In the genomic region with DNA sequence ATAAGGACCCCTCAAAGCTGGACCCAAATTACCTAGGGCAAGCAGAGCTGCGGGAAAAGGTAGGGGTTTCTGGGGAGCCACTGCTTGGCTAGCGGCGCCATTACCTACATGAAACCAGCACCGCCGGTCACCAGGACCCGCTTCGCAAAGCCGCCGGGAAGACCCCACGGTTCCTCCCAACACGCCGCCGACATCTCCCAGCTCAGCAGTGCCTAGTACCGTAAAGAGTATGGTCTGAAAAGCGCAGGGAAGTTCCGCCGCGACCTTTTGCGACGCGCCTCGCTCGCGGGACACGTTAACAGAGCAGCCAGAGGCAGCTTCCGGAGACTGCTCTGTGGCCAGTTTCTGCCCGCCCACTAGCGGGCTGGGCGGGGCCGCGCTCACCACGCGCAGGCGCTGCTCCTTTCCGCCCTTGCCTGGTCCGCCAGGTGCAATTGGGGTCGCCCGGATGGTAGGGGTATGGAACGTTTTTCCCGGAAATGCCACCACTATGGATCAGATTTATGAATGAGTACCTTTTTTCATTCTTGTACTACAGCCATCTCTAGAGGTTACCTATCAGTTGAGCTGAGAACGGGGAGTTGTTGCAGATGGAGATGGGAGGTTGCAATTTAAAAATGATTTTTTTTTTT, we compare ENCODE assay signal across 8 cellular contexts. TPM values are rescaled to one million over a fixed set of nuclear protein-coding genes. Genes with fewer than 3 reads are reported as not detected.
A peak's percentile ranks its signal among the peaks of the same experiment; 100 is the strongest.
DNase-seq lines count a peak whose midpoint lies in the region; ATAC-seq and TF ChIP-seq lines count a peak whose summit lies in the region.

A gene with protein sequence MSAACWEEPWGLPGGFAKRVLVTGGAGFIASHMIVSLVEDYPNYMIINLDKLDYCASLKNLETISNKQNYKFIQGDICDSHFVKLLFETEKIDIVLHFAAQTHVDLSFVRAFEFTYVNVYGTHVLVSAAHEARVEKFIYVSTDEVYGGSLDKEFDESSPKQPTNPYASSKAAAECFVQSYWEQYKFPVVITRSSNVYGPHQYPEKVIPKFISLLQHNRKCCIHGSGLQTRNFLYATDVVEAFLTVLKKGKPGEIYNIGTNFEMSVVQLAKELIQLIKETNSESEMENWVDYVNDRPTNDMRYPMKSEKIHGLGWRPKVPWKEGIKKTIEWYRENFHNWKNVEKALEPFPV (minus strand): TSS at position 210 of the 632 bp plus-strand sequence. CDS start 16 bp downstream, at position 194.

- peaks cover 20% of the 10 kb centered on the region for H3K36me3 Mint-ChIP-seq in activated CD4-positive, alpha-beta T cell treated with anti-CD3 and anti-CD28 coated beads, Interleukin-2, amount 10 ng/mL, durations not matched to agents 7 days and 5 days (ENCODE audit: low read depth)

- DNase-seq in NCI-H748 (lab: John Stamatoyannopoulos, UW; ENCODE audit: unreplicated experiment) (peak; percentile 93), cortex of kidney (lab: John Stamatoyannopoulos, UW) (peak; percentile 6), left kidney (ENCODE audit: low read depth, low spot score) (peak; percentile 98)
- peak; percentile 91 for DNase-seq in activated CD4-positive, alpha-beta T cell treated with anti-CD3 and anti-CD28 coated beads, Interleukin-2, amount 10 ng/mL, durations not matched to agents 7 days and 5 days
- peak; percentile 90 for DNase-seq in stimulated activated CD4-positive, alpha-beta T cell treated with anti-CD3 and anti-CD28 coated beads, Interleukin-1b, Interleukin-23, amount 100 ng/mL, for 48 hours

- H3K4me3 Mint-ChIP-seq in activated CD4-positive, alpha-beta T cell treated with anti-CD3 and anti-CD28 coated beads, Interleukin-2, amount 10 ng/mL, durations not matched to agents 7 days and 5 days, result peak within 1 kb of the TSS; percentile 83

- ATAC-seq in GM19372 (IDR thresholded peaks at IDR 0.05; ENCODE audit: low read depth, unreplicated experiment) (peak; percentile 96), HG03521 (IDR thresholded peaks at IDR 0.05; ENCODE audit: unreplicated experiment) (peak; percentile 97)

- peak within 1 kb of the TSS; percentile 73 for H3K27ac ChIP-seq in C4-2B

- no peak for TF ChIP-seq CTCF in C4-2B (conservative IDR thresholded peaks at IDR 0.05)

- POLR2A ChIA-PET in activated CD4-positive, alpha-beta T cell treated with anti-CD3 and anti-CD28 coated beads, Interleukin-2, amount 10 ng/mL, durations not matched to agents 7 days and 5 days (lab: Charles Lee), result interaction anchor here (1.0 to 1.4 kb wide), 2 partner anchors 26 to 47 kb away, joined by 3 to 4 read pairs; no protein-coding TSS in a partner anchor

- H3K9me3 Mint-ChIP-seq in activated CD4-positive, alpha-beta T cell treated with anti-CD3 and anti-CD28 coated beads, Interleukin-2, amount 10 ng/mL, durations not matched to agents 7 days and 5 days, result peaks cover 6% of the 10 kb centered on the region

- CTCF ChIA-PET in activated CD4-positive, alpha-beta T cell treated with anti-CD3 and anti-CD28 coated beads, Interleukin-2, amount 10 ng/mL, durations not matched to agents 7 days and 5 days (lab: Charles Lee), result interaction anchor here (0.6 to 1.7 kb wide), 6 partner anchors 9 to 1191 kb away, joined by 3 to 8 read pairs (median 4); no protein-coding TSS in a partner anchor

- H3K27me3 Mint-ChIP-seq in activated CD4-positive, alpha-beta T cell treated with anti-CD3 and anti-CD28 coated beads, Interleukin-2, amount 10 ng/mL, durations not matched to agents 7 days and 5 days, result no peaks in the 10 kb centered on the region

- H3K4me1 Mint-ChIP-seq in activated CD4-positive, alpha-beta T cell treated with anti-CD3 and anti-CD28 coated beads, Interleukin-2, amount 10 ng/mL, durations not matched to agents 7 days and 5 days, result peaks cover 42% of the 10 kb centered on the region

- H3K27ac Mint-ChIP-seq in activated CD4-positive, alpha-beta T cell treated with anti-CD3 and anti-CD28 coated beads, Interleukin-2, amount 10 ng/mL, durations not matched to agents 7 days and 5 days, result peak within 1 kb of the TSS; percentile 94

RNA-seq across cellular contexts. Expression of the gene that starts here (rescaled TPM):
- 10 to 100 TPM; 15.6 to 16.2 TPM for total RNA-seq in activated CD4-positive, alpha-beta T cell treated with anti-CD3 and anti-CD28 coated beads, Interleukin-2, amount 10 ng/mL, durations not matched to agents 7 days and 5 days

Comparison
In these comparisons a context has a peak if more than half of its experiments do, and no peak if none do; other contexts are left out.
1. Peak in every context shown above with its lines: DNase-seq, ATAC-seq and H3K27ac ChIP-seq.
2. DNase-seq: peak in every context shown above with its lines; median percentile 98 in left kidney; 93 in NCI-H748; 91 in activated CD4-positive, alpha-beta T cell treated with anti-CD3 and anti-CD28 coated beads, Interleukin-2, amount 10 ng/mL, durations not matched to agents 7 days and 5 days; 90 in stimulated activated CD4-positive, alpha-beta T cell treated with anti-CD3 and anti-CD28 coated beads, Interleukin-1b, Interleukin-23, amount 100 ng/mL, for 48 hours; 6 in cortex of kidney.